In the genomic region with DNA sequence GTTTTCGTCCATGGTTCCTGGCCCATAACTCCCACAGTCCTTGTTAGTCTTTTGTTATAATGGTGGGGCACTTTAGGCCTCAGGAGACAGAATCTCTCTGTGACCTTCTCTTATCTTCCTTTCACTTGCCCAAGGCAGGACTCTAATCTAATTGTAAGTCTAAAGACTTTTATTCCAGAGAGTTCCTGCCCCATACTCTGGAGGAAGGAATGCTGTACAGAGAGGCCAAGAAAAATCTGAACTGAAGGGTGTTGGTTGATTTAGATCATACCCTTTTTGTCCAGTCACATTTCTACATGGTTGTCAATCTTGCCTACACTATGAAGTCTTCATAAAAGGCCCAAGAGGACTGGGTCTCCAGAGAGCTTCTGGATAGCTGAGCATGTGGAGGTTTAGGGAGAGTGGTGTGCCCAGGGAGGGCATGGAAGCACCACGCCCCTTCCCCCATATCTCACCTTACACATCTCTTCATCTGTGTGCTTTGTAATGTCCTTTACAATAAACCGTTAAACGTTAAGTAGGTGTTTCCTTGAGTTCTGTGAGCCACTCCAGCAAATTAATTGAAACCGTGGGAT, we compare ENCODE assay signal across 13 cellular contexts.
A peak's percentile ranks its signal among the peaks of the same experiment; 100 is the strongest.
DNase-seq lines count a peak whose midpoint lies in the region; ATAC-seq and TF ChIP-seq lines count a peak whose summit lies in the region.
"Had no signal": no experiment of that assay in that cellular context is flagged by ENCODE, and none has a peak within 500 bp of the region (broad histone marks: within the 10 kb centered on the region; RNA-seq: fewer than 3 reads in every experiment).

No MANE protein-coding gene starts in this region.

- H3K27ac ChIP-seq in right atrium auricular region: peak overlapping the region; percentile 33 to 59
- H3K27ac ChIP-seq in naive thymus-derived CD4-positive, alpha-beta T cell (ENCODE audit: low read depth, low read length): no peak overlapping the region
- H3K27ac ChIP-seq in uterus: peak overlapping the region; percentile 94 to 95
- H3K27ac ChIP-seq: C4-2B had no signal

- peaks cover 62% of the 10 kb centered on the region for H3K4me1 Mint-ChIP-seq in activated T-helper 17 cell treated with anti-CD3 and anti-CD28 coated beads, Interleukin-2, amount 50 U/mL, for 72 hours
- peaks cover 55 to 90% (median 85%) of the 10 kb centered on the region in 7 donors for H3K4me1 Mint-ChIP-seq in naive thymus-derived CD4-positive, alpha-beta T cell

- no peaks in the 10 kb centered on the region for H3K36me3 Mint-ChIP-seq in activated T-helper 17 cell treated with anti-CD3 and anti-CD28 coated beads, Interleukin-2, amount 50 U/mL, for 72 hours (ENCODE audit: low read depth)
- H3K36me3 Mint-ChIP-seq in naive thymus-derived CD4-positive, alpha-beta T cell: peaks cover 0 to 8% (median 0%) of the 10 kb centered on the region in 5 donors

- no peaks in the 10 kb centered on the region for H3K36me3 ChIP-seq in right atrium auricular region
- no peaks in the 10 kb centered on the region for H3K36me3 ChIP-seq in naive thymus-derived CD4-positive, alpha-beta T cell (ENCODE audit: control insufficient read depth in 2 of 3, insufficient read depth in 3 of 3, low read length in 3 of 3)
- H3K36me3 ChIP-seq in uterus: no peaks in the 10 kb centered on the region

- no peaks in the 10 kb centered on the region for H3K9me3 ChIP-seq in right atrium auricular region
- no peaks in the 10 kb centered on the region for H3K9me3 ChIP-seq in naive thymus-derived CD4-positive, alpha-beta T cell (ENCODE audit: control insufficient read depth in 2 of 3, low read length in 3 of 3)
- H3K9me3 ChIP-seq in uterus: no peaks in the 10 kb centered on the region

- TF ChIP-seq POLR2A in uterus (IDR thresholded peaks at IDR 0.05): no peak

- DNase-seq in right atrium auricular region (ENCODE audit: low spot score) (no peak), left cardiac atrium (no peak), uterus (no peak), hepatic stellate cell (ENCODE audit: low spot score) (no peak), CD1c-positive myeloid dendritic cell (ENCODE audit: extremely low spot score) (no peak)
- DNase-seq in naive thymus-derived CD4-positive, alpha-beta T cell: no peak
- DNase-seq: HCEC 1CT, hypothalamus, NCI-H1694, SW 1271 had no signal

- POLR2A ChIA-PET in naive thymus-derived CD4-positive, alpha-beta T cell (lab: Charles Lee): no interaction called here

- TF ChIP-seq CTCF in right atrium auricular region (IDR thresholded peaks at IDR 0.05) (no peak), uterus (IDR thresholded peaks at IDR 0.05) (peak in 1 of 4 experiments; percentile 7)

- H3K4me3 ChIP-seq in right atrium auricular region: no peak overlapping the region
- H3K4me3 ChIP-seq in naive thymus-derived CD4-positive, alpha-beta T cell (ENCODE audit: low read length): no peak overlapping the region
- H3K4me3 ChIP-seq in uterus: no peak overlapping the region

- ATAC-seq in left cardiac atrium (no peak), GM19455 (IDR thresholded peaks at IDR 0.05; ENCODE audit: unreplicated experiment) (no peak)
- ATAC-seq in activated T-helper 17 cell treated with anti-CD3 and anti-CD28 coated beads, Interleukin-2, amount 50 U/mL, for 72 hours (replicated peaks): no peak
- no peak for ATAC-seq in naive thymus-derived CD4-positive, alpha-beta T cell

- CTCF ChIA-PET in naive thymus-derived CD4-positive, alpha-beta T cell (lab: Charles Lee): interaction anchor here (0.8 kb wide), 1 partner anchor 38 kb away, joined by 3 read pairs; no protein-coding TSS in a partner anchor

- peaks cover 0 to 75% of the 10 kb centered on the region in 2 donors for H3K4me1 ChIP-seq in right atrium auricular region
- H3K4me1 ChIP-seq in naive thymus-derived CD4-positive, alpha-beta T cell (ENCODE audit: control insufficient read depth in 2 of 2, insufficient read depth in 2 of 2, low read length in 2 of 2): peaks cover 9 to 21% of the 10 kb centered on the region in 2 donors
- H3K4me1 ChIP-seq in uterus: peaks cover 9 to 15% of the 10 kb centered on the region in 2 donors

- no peaks in the 10 kb centered on the region for H3K9me3 Mint-ChIP-seq in activated T-helper 17 cell treated with anti-CD3 and anti-CD28 coated beads, Interleukin-2, amount 50 U/mL, for 72 hours
- peaks cover 0 to 4% (median 0%) of the 10 kb centered on the region in 11 donors for H3K9me3 Mint-ChIP-seq in naive thymus-derived CD4-positive, alpha-beta T cell

- H3K27me3 ChIP-seq in right atrium auricular region: no peaks in the 10 kb centered on the region
- no peaks in the 10 kb centered on the region for H3K27me3 ChIP-seq in naive thymus-derived CD4-positive, alpha-beta T cell (ENCODE audit: control insufficient read depth in 2 of 2, insufficient read depth in 2 of 2, low read length in 2 of 2)
- H3K27me3 ChIP-seq in uterus: no peaks in the 10 kb centered on the region

- intact Hi-C loops in left cardiac atrium (cut with DNase I): no loop called here
- intact Hi-C loops in naive thymus-derived CD4-positive, alpha-beta T cell (cut with micrococcal nuclease): no loop called here
- intact Hi-C loops in uterus (cut with DNase I; ENCODE audit: low total_unique reads): no loop called here

- no peaks in the 10 kb centered on the region for H3K27me3 Mint-ChIP-seq in activated T-helper 17 cell treated with anti-CD3 and anti-CD28 coated beads, Interleukin-2, amount 50 U/mL, for 72 hours
- no peaks in the 10 kb centered on the region for H3K27me3 Mint-ChIP-seq in naive thymus-derived CD4-positive, alpha-beta T cell

- H3K4me3 Mint-ChIP-seq in activated T-helper 17 cell treated with anti-CD3 and anti-CD28 coated beads, Interleukin-2, amount 50 U/mL, for 72 hours: peak overlapping the region; percentile 13
- H3K4me3 Mint-ChIP-seq in naive thymus-derived CD4-positive, alpha-beta T cell: peak overlapping the region in 9 of 10 donors; percentile 33 to 70 (median 47)

- peak overlapping the region; percentile 77 for H3K27ac Mint-ChIP-seq in activated T-helper 17 cell treated with anti-CD3 and anti-CD28 coated beads, Interleukin-2, amount 50 U/mL, for 72 hours
- peak overlapping the region in 7 of 9 donors; percentile 18 to 74 (median 65) for H3K27ac Mint-ChIP-seq in naive thymus-derived CD4-positive, alpha-beta T cell
